In genomic region chr3:69240651-69241578, GRCh38 we compare ENCODE assay signal across 12 cellular contexts.
DNase-seq lines count a peak whose midpoint lies in the region; ATAC-seq, FAIRE-seq and TF ChIP-seq lines count a peak whose summit lies in the region.
"Had no signal": no experiment of that assay in that cellular context is flagged by ENCODE, and none has a peak within 500 bp of the region (broad histone marks: within the 10 kb centered on the region; RNA-seq: fewer than 3 reads in every experiment).

No MANE protein-coding gene starts in this region.

- no peak overlapping the region for H3K4me3 Mint-ChIP-seq in Calu3 (ENCODE audit: low read depth, unreplicated experiment)
- H3K4me3 Mint-ChIP-seq in immature natural killer cell = no peak overlapping the region

- no TSS peak for BruUV-seq in Calu3 (replicated peaks; lab: Mats Ljungman, UMichigan)

- no peak for FAIRE-seq in kidney (lab: Jason Lieb, UNC)

- H3K27ac ChIP-seq in HUES64 (ENCODE audit: low read depth, low read length) (peak overlapping the region; percentile 17; the same call in 1 of the 2 replicates), kidney (ENCODE audit: low read depth in 2 of 2, low read length in 2 of 2) (peak overlapping the region; percentile 5 to 36)
- H3K27ac ChIP-seq: transverse colon had no signal

- H3K27me3 Mint-ChIP-seq in Calu3 (ENCODE audit: unreplicated experiment) = no peaks in the 10 kb centered on the region
- peaks cover 0 to 4% (median 0%) of the 10 kb centered on the region in 3 donors for H3K27me3 Mint-ChIP-seq in immature natural killer cell (ENCODE audit: low read depth in 3 of 3)

- H3K27ac Mint-ChIP-seq in Calu3 (ENCODE audit: unreplicated experiment) (peak overlapping the region; percentile 36), immature natural killer cell (no peak overlapping the region)

- TF ChIP-seq CTCF in Calu3 (IDR thresholded peaks at IDR 0.05; ENCODE audit: unreplicated experiment) = no peak
- no peak for TF ChIP-seq CTCF in kidney (IDR thresholded peaks at IDR 0.05; ENCODE audit: borderline replicate concordance, extremely low read depth, insufficient read depth)

- H3K9me3 Mint-ChIP-seq in Calu3 (ENCODE audit: low read depth, unreplicated experiment) (no peaks in the 10 kb centered on the region), immature natural killer cell (no peaks in the 10 kb centered on the region)

- H3K4me3 ChIP-seq in HUES64 (ENCODE audit: low read length) = no peak overlapping the region
- H3K4me3 ChIP-seq in kidney (ENCODE audit: low read length in 2 of 2) = no peak overlapping the region
- H3K4me3 ChIP-seq: transverse colon had no signal

- no peak for DNase-seq in Calu3
- DNase-seq in kidney = no peak
- DNase-seq in COLO829 (ENCODE audit: low spot score) = no peak
- DNase-seq in immature natural killer cell = no peak
- no peak for DNase-seq in middle frontal gyrus (ENCODE audit: extremely low spot score, low spot score)
- DNase-seq: ACHN, NCI-H187, transverse colon had no signal

- no peaks in the 10 kb centered on the region; the same call in 1 of the 2 replicates for H3K27me3 ChIP-seq in HUES64 (ENCODE audit: insufficient read depth, low read length)
- H3K27me3 ChIP-seq: transverse colon had no signal

- H3K36me3 ChIP-seq in HUES64 (ENCODE audit: insufficient read depth, low read length) (no peaks in the 10 kb centered on the region), kidney (ENCODE audit: control insufficient read depth in 1 of 2, insufficient read depth in 2 of 2, low read length in 2 of 2) (peaks cover 2 to 4% of the 10 kb centered on the region in 2 donors)
- H3K36me3 ChIP-seq: transverse colon had no signal

- H3K4me1 Mint-ChIP-seq in Calu3 (ENCODE audit: low read depth, unreplicated experiment) (peaks cover 26% of the 10 kb centered on the region), immature natural killer cell (peaks cover 11 to 19% of the 10 kb centered on the region in 2 donors)

- H3K9me3 ChIP-seq in HUES64 (ENCODE audit: insufficient read depth, low read depth, low read length) (no peaks in the 10 kb centered on the region), kidney (ENCODE audit: control insufficient read depth in 1 of 2, low read length in 2 of 2) (no peaks in the 10 kb centered on the region)
- H3K9me3 ChIP-seq: transverse colon had no signal

- WGBS in HUES64 = 47% methylated on average over 9 of the region's 10 CpGs

- intact Hi-C loops in Calu3 (cut with micrococcal nuclease; ENCODE audit: unreplicated experiment) = loop anchor here (5.0 kb wide), 1 partner anchor 39 kb away; no protein-coding TSS in a partner anchor
- intact Hi-C loops in kidney (cut with DNase I) = no loop called here

- peak; percentile 44 for ATAC-seq in GM21576 (IDR thresholded peaks at IDR 0.05; ENCODE audit: unreplicated experiment)
- ATAC-seq in HG02623 (IDR thresholded peaks at IDR 0.05; ENCODE audit: unreplicated experiment) = no peak
- ATAC-seq: Panc1 had no signal

- CTCF ChIA-PET in Calu3 (lab: Charles Lee) = interaction anchor here (0.8 to 3.2 kb wide), 2 partner anchors 65 to 69 kb away, joined by 3 to 12 read pairs; no protein-coding TSS in a partner anchor

- no peak overlapping the region for H3K9ac ChIP-seq in HUES64 (ENCODE audit: low read depth, low read length)
- H3K9ac ChIP-seq in kidney (ENCODE audit: low read length in 2 of 2) = no peak overlapping the region

- H3K36me3 Mint-ChIP-seq in Calu3 (ENCODE audit: insufficient read depth, unreplicated experiment) (peaks cover 10% of the 10 kb centered on the region), immature natural killer cell (no peaks in the 10 kb centered on the region)

- H3K4me1 ChIP-seq in HUES64 (ENCODE audit: insufficient read depth, low read length) (peaks cover 55% of the 10 kb centered on the region), kidney (ENCODE audit: control insufficient read depth in 1 of 2, insufficient read depth in 1 of 2, low read depth in 1 of 2, low read length in 2 of 2) (peaks cover 15 to 25% of the 10 kb centered on the region in 2 donors)
